8 cellular contexts compared by ENCODE assay signal in the genomic region with DNA sequence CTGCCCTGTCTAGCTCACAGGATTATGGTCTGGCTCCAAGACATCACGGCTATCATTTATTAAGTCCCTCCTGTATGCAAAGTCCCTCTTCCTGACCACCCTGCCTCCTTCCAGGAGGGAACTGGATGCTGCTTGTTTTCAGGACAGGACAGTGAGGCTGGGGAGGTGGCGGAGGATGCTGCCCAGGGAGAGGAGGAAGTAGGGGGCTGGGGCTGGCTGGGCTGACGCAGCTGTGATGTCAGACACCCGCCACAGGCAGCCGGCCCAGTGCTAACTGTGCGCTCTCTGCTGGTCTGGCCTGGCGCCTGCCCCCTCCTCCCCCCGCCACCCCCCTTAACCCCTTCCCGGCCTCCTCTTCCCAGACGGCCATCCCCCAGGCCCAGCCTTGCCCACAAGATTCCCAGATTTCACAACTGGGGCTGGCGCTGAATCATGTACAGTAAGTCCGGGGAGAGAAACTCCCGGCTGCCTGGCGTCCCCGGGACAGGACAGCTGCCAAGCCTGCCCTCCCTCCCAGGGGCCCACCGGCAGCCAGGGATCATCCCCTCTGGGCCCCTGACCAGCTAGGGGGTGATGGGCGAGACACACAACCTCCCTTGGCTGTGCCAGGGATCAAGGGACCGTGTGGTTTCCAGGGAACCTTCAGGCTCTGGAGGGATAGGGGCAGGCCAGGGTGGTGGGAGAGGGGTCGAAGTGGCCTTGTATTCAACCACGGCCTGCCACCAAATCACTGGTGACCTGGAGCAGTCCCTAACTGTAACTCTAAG.
DNase-seq lines count a peak whose midpoint lies in the region; ATAC-seq and TF ChIP-seq lines count a peak whose summit lies in the region.

No MANE protein-coding gene starts in this region.

- no peak for TF ChIP-seq POLR2A in transverse colon (IDR thresholded peaks at IDR 0.05)

- H3K27me3 Mint-ChIP-seq in endodermal cell (ENCODE audit: insufficient read depth) (no peaks in the 10 kb centered on the region), memory B cell (peaks cover 15% of the 10 kb centered on the region)

- H3K4me1 Mint-ChIP-seq in endodermal cell (peaks cover 13% of the 10 kb centered on the region), memory B cell (no peaks in the 10 kb centered on the region)

- H3K36me3 ChIP-seq in endodermal cell (ENCODE audit: control insufficient read depth, insufficient read depth, low read length) (no peaks in the 10 kb centered on the region), transverse colon (no peaks in the 10 kb centered on the region)

- H3K27ac Mint-ChIP-seq in endodermal cell (peak overlapping the region; percentile 61), memory B cell (no peak overlapping the region)

- H3K4me3 ChIP-seq in endodermal cell (ENCODE audit: low read length), result no peak overlapping the region
- H3K4me3 ChIP-seq in transverse colon, result no peak overlapping the region

- 71 to 93% methylated on average over 3 to 18 of the region's 20 CpGs for WGBS in endodermal cell (ENCODE audit: insufficient coverage in 1 of 2, insufficient read length in 1 of 2), 2 experiments
- WGBS in transverse colon (ENCODE audit: low coverage in 1 of 2), 2 donors, result 43 to 80% methylated on average over 2 to 8 of the region's 20 CpGs

- peak; percentile 85 for DNase-seq in Caki2 (ENCODE audit: low read depth)
- DNase-seq in OCI-M1 (lab: John Stamatoyannopoulos, UW), result peak; percentile 29
- peak; percentile 87 for DNase-seq in endodermal cell
- no peak for DNase-seq in memory B cell (ENCODE audit: low spot score in 2 of 2)
- peak; percentile 78 for DNase-seq in transverse colon
- DNase-seq in activated CD4-positive, alpha-beta T cell treated with anti-CD3 and anti-CD28 coated beads, Interleukin-2, amount 50 U/mL, for 4 hours, result no peak

- H3K9me3 Mint-ChIP-seq in endodermal cell, result no peaks in the 10 kb centered on the region
- no peaks in the 10 kb centered on the region for H3K9me3 Mint-ChIP-seq in memory B cell

- H3K27ac ChIP-seq in endodermal cell (ENCODE audit: low read depth, low read length) (no peak overlapping the region), transverse colon (peak overlapping the region; percentile 87 to 90 (median 88))

- TF ChIP-seq CTCF in endodermal cell (conservative IDR thresholded peaks at IDR 0.05), result peak; percentile 18
- TF ChIP-seq CTCF in transverse colon (IDR thresholded peaks at IDR 0.05), result no peak

- H3K36me3 Mint-ChIP-seq in endodermal cell (ENCODE audit: low read depth) (no peaks in the 10 kb centered on the region), memory B cell (no peaks in the 10 kb centered on the region)

- TF ChIP-seq EP300 in transverse colon (IDR thresholded peaks at IDR 0.05; ENCODE audit: low read depth), result peak; percentile 43

- intact Hi-C loops in transverse colon (cut with DNase I; ENCODE audit: low total_unique reads), result loop anchor here (5.0 kb wide), 2 partner anchors 109 to 2001 kb away; no protein-coding TSS in a partner anchor

- in situ Hi-C loops in Caki2 (cut with HindIII; ENCODE audit: low pct_unique_long_range_greater_than_20kb, low sequenced_read_pairs), result no loop called here
- in situ Hi-C loops in transverse colon (cut with MboI; ENCODE audit: low pct_ligation_motif_present in 1 of 4, low pct_unique_long_range_greater_than_20kb in 1 of 4, low sequenced_read_pairs in 3 of 4), result no loop called here

- H3K4me3 Mint-ChIP-seq in endodermal cell, result no peak overlapping the region
- H3K4me3 Mint-ChIP-seq in memory B cell, result no peak overlapping the region

- H3K9me3 ChIP-seq in endodermal cell (ENCODE audit: control insufficient read depth, low read length) (no peaks in the 10 kb centered on the region), transverse colon (no peaks in the 10 kb centered on the region)

- H3K27me3 ChIP-seq in endodermal cell (ENCODE audit: control insufficient read depth, insufficient read depth, low read length, poor library complexity, severe bottlenecking) (no peaks in the 10 kb centered on the region), transverse colon (no peaks in the 10 kb centered on the region)

- ATAC-seq in memory B cell (ENCODE audit: low read depth), result peak; percentile 49
- ATAC-seq in GM18870 (IDR thresholded peaks at IDR 0.05; ENCODE audit: unreplicated experiment), result no peak
- ATAC-seq in GM18907 (IDR thresholded peaks at IDR 0.05; ENCODE audit: unreplicated experiment), result no peak

- H3K4me1 ChIP-seq in endodermal cell (ENCODE audit: control insufficient read depth, insufficient read depth, low read length) (no peaks in the 10 kb centered on the region), transverse colon (peaks cover 28 to 65% (median 44%) of the 10 kb centered on the region in 4 donors)

- no peak overlapping the region for H3K9ac ChIP-seq in endodermal cell (ENCODE audit: extremely low read depth, low read length, poor library complexity, severe bottlenecking)

Comparison
In these comparisons a context has a peak if more than half of its experiments do, and no peak if none do; other contexts are left out.
1. DNase-seq: peak in Caki2 (single experiment), OCI-M1 (single experiment), endodermal cell (single experiment) and transverse colon (single experiment); none in memory B cell (0 of 2) and activated CD4-positive, alpha-beta T cell treated with anti-CD3 and anti-CD28 coated beads, Interleukin-2, amount 50 U/mL, for 4 hours (0 of 2).